21 cellular contexts compared by ENCODE assay signal in the genomic region with DNA sequence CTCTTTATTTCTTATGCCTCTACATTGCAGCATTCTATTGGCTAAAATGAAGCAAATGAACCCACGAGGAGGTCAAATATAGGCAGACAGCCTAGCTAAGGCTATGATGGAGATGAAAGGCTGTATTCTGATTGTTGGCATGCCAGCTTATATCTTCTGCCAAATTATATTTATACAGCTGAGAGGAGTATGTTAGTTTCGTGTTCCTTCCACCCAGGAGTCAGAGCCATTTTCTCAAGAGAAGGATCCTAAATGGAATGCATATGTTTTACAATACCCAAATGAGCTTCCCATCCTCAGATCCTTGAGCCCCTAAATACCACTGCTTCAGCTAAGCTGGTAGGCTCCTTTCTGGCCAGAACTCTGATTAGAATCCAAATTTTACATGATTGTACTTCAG.
"Had no signal": no experiment of that assay in that cellular context is flagged by ENCODE, and none has a peak within 500 bp of the region (broad histone marks: within the 10 kb centered on the region; RNA-seq: fewer than 3 reads in every experiment).

No MANE protein-coding gene starts in this region.

- H3K9me3 Mint-ChIP-seq: naive thymus-derived CD8-positive, alpha-beta T cell; nephron; neural crest cell; stimulated activated effector memory CD8-positive, alpha-beta T cell treated with anti-CD3 and anti-CD28 coated beads, Interleukin-12 subunit alpha, Interleukin-12 subunit beta, amount 100 ng/mL, for 72 hours; stimulated activated naive CD8-positive, alpha-beta T cell treated with anti-CD3 and anti-CD28 coated beads, Interleukin-15, amount 100 ng/mL, for 72 hours had no signal

- ATAC-seq: left colon; left lung; lower lobe of right lung; naive thymus-derived CD8-positive, alpha-beta T cell; right lobe of liver; stimulated activated effector memory CD8-positive, alpha-beta T cell treated with anti-CD3 and anti-CD28 coated beads, Interleukin-12 subunit alpha, Interleukin-12 subunit beta, amount 100 ng/mL, for 72 hours; stimulated activated naive CD8-positive, alpha-beta T cell treated with anti-CD3 and anti-CD28 coated beads, Interleukin-15, amount 100 ng/mL, for 72 hours; upper lobe of right lung had no signal

- H3K4me3 Mint-ChIP-seq: naive thymus-derived CD8-positive, alpha-beta T cell; nephron; neural crest cell; stimulated activated effector memory CD8-positive, alpha-beta T cell treated with anti-CD3 and anti-CD28 coated beads, Interleukin-12 subunit alpha, Interleukin-12 subunit beta, amount 100 ng/mL, for 72 hours; stimulated activated naive CD8-positive, alpha-beta T cell treated with anti-CD3 and anti-CD28 coated beads, Interleukin-15, amount 100 ng/mL, for 72 hours had no signal

- H3K27ac ChIP-seq: left lung, lower lobe of right lung, ovary, right atrium auricular region, right lobe of liver, upper lobe of right lung had no signal

- H3K4me1 ChIP-seq: left lung, lower lobe of right lung, right atrium auricular region, right lobe of liver, upper lobe of right lung had no signal

- H3K27me3 ChIP-seq: left lung, ovary, right atrium auricular region, right lobe of liver, upper lobe of right lung had no signal

- H3K9me3 ChIP-seq: left lung, lower lobe of right lung, ovary, right atrium auricular region, right lobe of liver, upper lobe of right lung had no signal

- H3K36me3 Mint-ChIP-seq: naive thymus-derived CD8-positive, alpha-beta T cell; stimulated activated effector memory CD8-positive, alpha-beta T cell treated with anti-CD3 and anti-CD28 coated beads, Interleukin-12 subunit alpha, Interleukin-12 subunit beta, amount 100 ng/mL, for 72 hours had no signal

- DNase-seq: hippocampal formation; kidney glomerular epithelial cell; left colon; left lung; lower lobe of right lung; mammary epithelial cell; naive thymus-derived CD8-positive, alpha-beta T cell; nucleus accumbens; ovary; right lobe of liver; stimulated activated CD4-positive, alpha-beta T cell treated with anti-CD3 and anti-CD28 coated beads, Interleukin-4, amount 100 ng/mL, for 24 hours; stimulated activated naive CD4-positive, alpha-beta T cell; stimulated activated naive CD8-positive, alpha-beta T cell treated with anti-CD3 and anti-CD28 coated beads, Interleukin-15, amount 100 ng/mL, for 72 hours; substantia nigra; trophoblast cell; upper lobe of right lung had no signal

- H3K4me3 ChIP-seq: left lung, lower lobe of right lung, ovary, right atrium auricular region, right lobe of liver, upper lobe of right lung had no signal

- H3K36me3 ChIP-seq: left lung, lower lobe of right lung, ovary, right atrium auricular region, right lobe of liver, upper lobe of right lung had no signal

- H3K4me1 Mint-ChIP-seq: nephron; neural crest cell; stimulated activated effector memory CD8-positive, alpha-beta T cell treated with anti-CD3 and anti-CD28 coated beads, Interleukin-12 subunit alpha, Interleukin-12 subunit beta, amount 100 ng/mL, for 72 hours; stimulated activated naive CD8-positive, alpha-beta T cell treated with anti-CD3 and anti-CD28 coated beads, Interleukin-15, amount 100 ng/mL, for 72 hours had no signal

- H3K27ac Mint-ChIP-seq: naive thymus-derived CD8-positive, alpha-beta T cell; nephron; progenitor cell of endocrine pancreas; stimulated activated effector memory CD8-positive, alpha-beta T cell treated with anti-CD3 and anti-CD28 coated beads, Interleukin-12 subunit alpha, Interleukin-12 subunit beta, amount 100 ng/mL, for 72 hours; stimulated activated naive CD8-positive, alpha-beta T cell treated with anti-CD3 and anti-CD28 coated beads, Interleukin-15, amount 100 ng/mL, for 72 hours had no signal
